Comparison of ENCODE assay signal across 32 cellular contexts in genomic region chr7:24517166-24517565, GRCh38. TPM values are rescaled to one million over a fixed set of nuclear protein-coding genes. Genes with fewer than 3 reads are reported as not detected.
DNase-seq lines count a peak whose midpoint lies in the region; ATAC-seq, FAIRE-seq and TF ChIP-seq lines count a peak whose summit lies in the region.
"Had no signal": no experiment of that assay in that cellular context is flagged by ENCODE, and none has a peak within 500 bp of the region (broad histone marks: within the 10 kb centered on the region; RNA-seq: fewer than 3 reads in every experiment).

No MANE protein-coding gene starts in this region.

- FAIRE-seq in HepG2 (lab: Jason Lieb, UNC), result no peak
- no peak for FAIRE-seq in A549 (lab: Jason Lieb, UNC)
- FAIRE-seq: A204.1, D721Med had no signal

- H4K5ac ChIP-seq in IMR-90 (ENCODE audit: low read depth, low read length), result no peak overlapping the region

- in situ Hi-C loops in HepG2 (cut with HindIII; ENCODE audit: extremely low pct_ligation_motif_present, low pct_unique_long_range_greater_than_20kb), result no loop called here
- in situ Hi-C loops in IMR-90 (cut with MboI; ENCODE audit: low sequenced_read_pairs), result no loop called here

- H2BK5ac ChIP-seq in IMR-90 (ENCODE audit: low read depth, low read length, poor library complexity, severe bottlenecking), result no peak overlapping the region

- no peak overlapping the region for H3K27ac ChIP-seq in HepG2 (ENCODE audit: extremely low read length, insufficient read depth, low read length)
- H3K27ac ChIP-seq in right lobe of liver, result no peak overlapping the region
- H3K27ac ChIP-seq in A549, result no peak overlapping the region
- no peak overlapping the region for H3K27ac ChIP-seq in IMR-90 (ENCODE audit: insufficient read depth, low read length)
- no peak overlapping the region for H3K27ac ChIP-seq in SK-N-SH (ENCODE audit: low read depth in 2 of 2, low read length in 1 of 2)
- H3K27ac ChIP-seq: 22Rv1; BLaER1; BLaER1 treated with 17β-estradiol and CSF1 and Interleukin-3, amounts not matched to agents 10 nM and 100 nM; C4-2B had no signal

- H3K4me2 ChIP-seq in HepG2 (ENCODE audit: low read depth, low read length), result no peak overlapping the region
- no peak overlapping the region for H3K4me2 ChIP-seq in A549
- H3K4me2 ChIP-seq in IMR-90 (ENCODE audit: low read depth, low read length), result no peak overlapping the region
- H3K4me2 ChIP-seq in SK-N-SH, result no peak overlapping the region
- H3K4me2 ChIP-seq: BLaER1; BLaER1 treated with 17β-estradiol and CSF1 and Interleukin-3, amounts not matched to agents 10 nM and 100 nM had no signal

- H2AK5ac ChIP-seq in IMR-90 (ENCODE audit: low read depth, low read length), result no peak overlapping the region

- H3F3A ChIP-seq in SK-N-SH (replicated peaks; ENCODE audit: insufficient read depth), result no peaks in the 10 kb centered on the region

- no peak overlapping the region for H2AK9ac ChIP-seq in IMR-90 (replicated peaks; ENCODE audit: low read depth, low read length, poor library complexity)

- intact Hi-C loops in HepG2 (cut with micrococcal nuclease; ENCODE audit: unreplicated experiment) (no loop called here), right lobe of liver (cut with DNase I) (no loop called here), IMR-90 (cut with micrococcal nuclease) (no loop called here)

- DNase-seq in HepG2 (ENCODE audit: low spot score) (no peak), right lobe of liver (no peak), A549 (ENCODE audit: low read depth in 1 of 2, low spot score in 1 of 2) (no peak), IMR-90 (no peak), GOT3 (lab: John Stamatoyannopoulos, UW) (no peak), SK-N-SH (no peak)
- DNase-seq: 8988T; ACHN; AML-193; BE2C; C1 segment of cervical spinal cord; Caco-2; Calu3; CD4-positive, alpha-beta memory T cell; CD4-positive, alpha-beta T cell; CD4-positive, CD25-positive, alpha-beta regulatory T cell; CD8-positive, alpha-beta memory T cell; CD8-positive, alpha-beta T cell; COR-L47; DMS 273 treated with DMSO at 0.1 percent for 48 hours; DMS153; DMS53; DMS79; DMS79 treated with DMSO at 0.1 percent for 48 hours; DND-41; EL had no signal

- TF ChIP-seq POLR2A in HepG2 (IDR thresholded peaks at IDR 0.05; ENCODE audit: insufficient read depth in 1 of 2, low read depth in 2 of 2, low read length in 2 of 2), result no peak
- TF ChIP-seq POLR2A in right lobe of liver (IDR thresholded peaks at IDR 0.05), result no peak
- TF ChIP-seq POLR2A in A549 (IDR thresholded peaks at IDR 0.05; ENCODE audit: low read length), result no peak
- TF ChIP-seq POLR2A in IMR-90 (IDR thresholded peaks at IDR 0.05; ENCODE audit: low read depth, low read length), result no peak

- H2BK20ac ChIP-seq in IMR-90 (ENCODE audit: low read depth, low read length), result no peak overlapping the region

- no peak overlapping the region for H3K4me3 ChIP-seq in HepG2 (replicated peaks in 1 of 3; ENCODE audit: insufficient read depth in 1 of 3, low read depth in 2 of 3, low read length in 3 of 3)
- H3K4me3 ChIP-seq in right lobe of liver, result no peak overlapping the region
- H3K4me3 ChIP-seq in A549, result no peak overlapping the region
- H3K4me3 ChIP-seq in IMR-90 (ENCODE audit: insufficient read depth, low read depth, low read length), result no peak overlapping the region
- no peak overlapping the region for H3K4me3 ChIP-seq in SK-N-SH (ENCODE audit: low read depth in 2 of 2, low read length in 1 of 2)
- H3K4me3 ChIP-seq: BLaER1; BLaER1 treated with 17β-estradiol and CSF1 and Interleukin-3, amounts not matched to agents 10 nM and 100 nM had no signal

- TF ChIP-seq CTCF in HepG2 (CRISPR knock-in tag; IDR thresholded peaks at IDR 0.05), result no peak
- no peak for TF ChIP-seq CTCF in right lobe of liver (IDR thresholded peaks at IDR 0.05)
- TF ChIP-seq CTCF in A549 (IDR thresholded peaks at IDR 0.05), result no peak
- no peak for TF ChIP-seq CTCF in IMR-90 (conservative IDR thresholded peaks at IDR 0.05; ENCODE audit: low read depth, low read length)
- TF ChIP-seq CTCF in SK-N-SH (IDR thresholded peaks at IDR 0.05), result no peak

- H4K91ac ChIP-seq in IMR-90 (ENCODE audit: insufficient read depth, low read depth, low read length), result no peak overlapping the region

- no peak overlapping the region for H3K4ac ChIP-seq in IMR-90 (ENCODE audit: low read depth, low read length)

- no peak overlapping the region for H3K23ac ChIP-seq in IMR-90 (ENCODE audit: low read depth, low read length)

- no peak overlapping the region for H3K14ac ChIP-seq in IMR-90 (replicated peaks; ENCODE audit: low read depth, low read length)

- no peak overlapping the region for H3K18ac ChIP-seq in IMR-90 (ENCODE audit: low read depth, low read length)

- H4K20me1 ChIP-seq in HepG2 (ENCODE audit: insufficient read depth, low read length) (no peaks in the 10 kb centered on the region), IMR-90 (ENCODE audit: insufficient read depth, low read length) (no peaks in the 10 kb centered on the region), SK-N-SH (ENCODE audit: insufficient read depth) (no peaks in the 10 kb centered on the region)
- H4K20me1 ChIP-seq: BLaER1; BLaER1 treated with 17β-estradiol and CSF1 and Interleukin-3, amounts not matched to agents 10 nM and 100 nM had no signal

- no peaks in the 10 kb centered on the region for H3K9me3 ChIP-seq in HepG2 (ENCODE audit: low read length)
- no peaks in the 10 kb centered on the region for H3K9me3 ChIP-seq in right lobe of liver
- H3K9me3 ChIP-seq in A549, result no peaks in the 10 kb centered on the region
- no peaks in the 10 kb centered on the region for H3K9me3 ChIP-seq in IMR-90 (ENCODE audit: control insufficient read depth, insufficient read depth, low read length)
- H3K9me3 ChIP-seq in SK-N-SH, result no peaks in the 10 kb centered on the region
- H3K9me3 ChIP-seq: BE2C, Caco-2 had no signal

- no peak overlapping the region for H2AFZ ChIP-seq in HepG2 (ENCODE audit: low read length)
- no peak overlapping the region for H2AFZ ChIP-seq in IMR-90 (replicated peaks; ENCODE audit: low read length, poor library complexity)
- H2AFZ ChIP-seq in SK-N-SH (ENCODE audit: low read depth), result no peak overlapping the region

- dilution Hi-C loops in IMR-90 (cut with HindIII; ENCODE audit: low sequenced_read_pairs, unreplicated experiment), result no loop called here

- H3K79me1 ChIP-seq in IMR-90 (ENCODE audit: low read depth in 1 of 2, low read length in 2 of 2), result no peaks in the 10 kb centered on the region

- POLR2A ChIA-PET in HepG2 (lab: Yijun Ruan, JAX), result no interaction called here
- POLR2A ChIA-PET in A549 (lab: Yijun Ruan, JAX), result no interaction called here
- POLR2A ChIA-PET in IMR-90 (lab: Charles Lee; ENCODE audit: unreplicated experiment), result no interaction called here
- POLR2A ChIA-PET in SK-N-SH (lab: Yijun Ruan, JAX), result no interaction called here

- BruUV-seq in HepG2 (replicated peaks; lab: Mats Ljungman, UMichigan), result no TSS peak
- BruUV-seq in IMR-90 (replicated peaks; lab: Mats Ljungman, UMichigan), result no TSS peak

- no peak for TF ChIP-seq RAD21 in HepG2 (CRISPR knock-in tag; IDR thresholded peaks at IDR 0.05)
- TF ChIP-seq RAD21 in A549 (conservative IDR thresholded peaks at IDR 0.05 in 1 of 2, IDR thresholded peaks at IDR 0.05 in 1 of 2), result no peak
- no peak for TF ChIP-seq RAD21 in IMR-90 (IDR thresholded peaks at IDR 0.05; ENCODE audit: low read length)
- TF ChIP-seq RAD21 in SK-N-SH (IDR thresholded peaks at IDR 0.05; ENCODE audit: low read length), result no peak

- no peaks in the 10 kb centered on the region for H3K4me1 ChIP-seq in HepG2 (ENCODE audit: insufficient read depth, low read length)
- H3K4me1 ChIP-seq in right lobe of liver, result no peaks in the 10 kb centered on the region
- no peaks in the 10 kb centered on the region for H3K4me1 ChIP-seq in A549
- H3K4me1 ChIP-seq in IMR-90 (ENCODE audit: control insufficient read depth, insufficient read depth, low read length), result no peaks in the 10 kb centered on the region
- H3K4me1 ChIP-seq in SK-N-SH (ENCODE audit: control insufficient read depth in 1 of 2, insufficient read depth in 2 of 2, low read depth in 1 of 2, low read length in 1 of 2), result no peaks in the 10 kb centered on the region
- H3K4me1 ChIP-seq: BE2C, BLaER1, Caco-2 had no signal

- H3K36me3 ChIP-seq in HepG2 (replicated peaks in 1 of 2; ENCODE audit: control insufficient read depth in 1 of 2, insufficient read depth in 2 of 2, low read length in 2 of 2), result no peaks in the 10 kb centered on the region
- H3K36me3 ChIP-seq in right lobe of liver, result no peaks in the 10 kb centered on the region
- no peaks in the 10 kb centered on the region for H3K36me3 ChIP-seq in IMR-90 (ENCODE audit: control insufficient read depth, insufficient read depth, low read length)
- no peaks in the 10 kb centered on the region for H3K36me3 ChIP-seq in SK-N-SH (replicated peaks in 1 of 2; ENCODE audit: control insufficient read depth in 1 of 2, insufficient read depth in 2 of 2, low read length in 1 of 2)
- H3K36me3 ChIP-seq: BE2C; BLaER1; BLaER1 treated with 17β-estradiol and CSF1 and Interleukin-3, amounts not matched to agents 10 nM and 100 nM had no signal

- ATAC-seq in HepG2, result no peak
- ATAC-seq in right lobe of liver, result no peak
- ATAC-seq in A549, result no peak
- ATAC-seq in IMR-90 (ENCODE audit: low read depth), result no peak
- ATAC-seq: CD8-positive, alpha-beta T cell had no signal

- no peaks in the 10 kb centered on the region for H3K27me3 ChIP-seq in HepG2 (ENCODE audit: control insufficient read depth in 1 of 2, insufficient read depth in 2 of 2, low read length in 2 of 2)
- H3K27me3 ChIP-seq in right lobe of liver, result no peaks in the 10 kb centered on the region
- H3K27me3 ChIP-seq in IMR-90 (ENCODE audit: control insufficient read depth, insufficient read depth, low read length), result no peaks in the 10 kb centered on the region; the same call in 1 of the 2 replicates
- H3K27me3 ChIP-seq in SK-N-SH (ENCODE audit: insufficient read depth), result no peaks in the 10 kb centered on the region; the same call in 1 of the 2 replicates
- H3K27me3 ChIP-seq: BLaER1; BLaER1 treated with 17β-estradiol and CSF1 and Interleukin-3, amounts not matched to agents 10 nM and 100 nM had no signal

- no peak overlapping the region for H3K9ac ChIP-seq in HepG2 (ENCODE audit: insufficient read depth, low read depth, low read length)
- no peak overlapping the region for H3K9ac ChIP-seq in IMR-90 (ENCODE audit: low read depth, low read length)
- H3K9ac ChIP-seq in SK-N-SH, result no peak overlapping the region
- H3K9ac ChIP-seq: BLaER1; BLaER1 treated with 17β-estradiol and CSF1 and Interleukin-3, amounts not matched to agents 10 nM and 100 nM had no signal

- H3K79me2 ChIP-seq in HepG2 (ENCODE audit: insufficient read depth, low read length), result no peaks in the 10 kb centered on the region
- H3K79me2 ChIP-seq in SK-N-SH (ENCODE audit: insufficient read depth), result no peaks in the 10 kb centered on the region

- CTCF ChIA-PET in HepG2 (lab: Yijun Ruan, JAX; ENCODE audit: low intra/inter-chr PET ratio, low total read pairs), result no interaction called here
- CTCF ChIA-PET in A549 (lab: Yijun Ruan, JAX), result interaction anchor here (1.2 kb wide), 1 partner anchor 18 kb away, joined by 3 read pairs; no protein-coding TSS in a partner anchor
- CTCF ChIA-PET in IMR-90 (lab: Yijun Ruan, JAX), result no interaction called here
- CTCF ChIA-PET in SK-N-SH (lab: Yijun Ruan, JAX), result interaction anchor here (0.5 kb wide), 1 partner anchor 17 kb away, joined by 3 read pairs; no protein-coding TSS in a partner anchor

- TF ChIP-seq EP300 in HepG2 (IDR thresholded peaks at IDR 0.05; ENCODE audit: low read depth in 2 of 2, low read length in 2 of 2) (no peak), HepG2 (CRISPR knock-in tag; IDR thresholded peaks at IDR 0.05; ENCODE audit: borderline replicate concordance) (no peak), A549 (IDR thresholded peaks at IDR 0.05) (no peak), SK-N-SH (IDR thresholded peaks at IDR 0.05; ENCODE audit: borderline replicate concordance in 1 of 2, low read depth in 1 of 2, low read length in 1 of 2) (no peak)

- H3K9me1 ChIP-seq in IMR-90 (ENCODE audit: insufficient read depth, low read length), result no peaks in the 10 kb centered on the region

- H3K56ac ChIP-seq in IMR-90 (ENCODE audit: extremely low read depth, insufficient read depth, low read length), result no peak overlapping the region

- no peak overlapping the region for H4K8ac ChIP-seq in IMR-90 (ENCODE audit: low read depth in 2 of 2, low read length in 2 of 2)

- WGBS in HepG2 (ENCODE audit: low lambda C conversion rate), result 4% methylated on average over 1 of the region's 1 CpG
- WGBS in right lobe of liver (ENCODE audit: insufficient coverage, low coverage, low lambda C conversion rate, missing lambda C conversion rate), result 84% methylated on average over 1 of the region's 1 CpG
- WGBS in A549 (ENCODE audit: missing lambda C conversion rate), result 2% methylated on average over 1 of the region's 1 CpG
- no CpG with 5 or more reads among the region's 1 CpG for WGBS in IMR-90 (ENCODE audit: extremely low coverage in 2 of 2, insufficient read length in 1 of 2), 2 experiments
- 10% methylated on average over 1 of the region's 1 CpG for WGBS in SK-N-SH (ENCODE audit: low lambda C conversion rate)

- H3K9me2 ChIP-seq in SK-N-SH, result no peaks in the 10 kb centered on the region

- no peak overlapping the region for H2BK120ac ChIP-seq in IMR-90 (ENCODE audit: low read depth, low read length)

- no peak overlapping the region for H2BK15ac ChIP-seq in IMR-90 (ENCODE audit: low read depth, low read length)

RNA-seq across cellular contexts. Expression of gene PALS2, which starts 56.1 kb away (rescaled TPM):
- total RNA-seq in HepG2 (2016; rRNA removed; fragmentation: Illumina TruSeq; extraction: Trizol), result 14.4 and 21.9 TPM in 2 replicates
- 254 and 408 TPM in 2 replicates for total RNA-seq in HepG2 (2016; cell fraction: cytosol; rRNA removed; fragmentation: Illumina TruSeq; extraction: Trizol; ENCODE audit: low read depth)
- 14.7 and 21.6 TPM in 2 replicates for total RNA-seq in HepG2 (2016; cell fraction: insoluble cytoplasmic fraction; rRNA removed; fragmentation: Illumina TruSeq; extraction: Trizol)
- total RNA-seq in HepG2 (2016; cell fraction: membrane; rRNA removed; fragmentation: Illumina TruSeq; extraction: Trizol), result 101 and 161 TPM in 2 replicates
- 10.5 and 11.6 TPM in 2 replicates for total RNA-seq in HepG2 (2016; cell fraction: nucleus; rRNA removed; fragmentation: Illumina TruSeq; extraction: Trizol)
- polyA plus RNA-seq in HepG2 (2011; rRNA removed), result 2.0 and 3.1 TPM in 2 replicates
- 1.0 and 1.7 TPM in 2 replicates for polyA plus RNA-seq in HepG2 (2011; cell fraction: cytosol; rRNA removed)
- 0.88 and 2.2 TPM in 2 replicates for polyA plus RNA-seq in HepG2 (2011; cell fraction: nucleus; rRNA removed)
- 5.1 and 8.6 TPM in 2 replicates for polyA plus RNA-seq in HepG2 (2012)
- 2.7 and 2.9 TPM in 2 replicates for polyA plus RNA-seq in HepG2 (2016; cell fraction: cytosol; fragmentation: Illumina TruSeq; extraction: Trizol; ENCODE audit: low read depth)
- 14.0 and 14.9 TPM in 2 replicates for polyA plus RNA-seq in HepG2 (2016; cell fraction: insoluble cytoplasmic fraction; fragmentation: Illumina TruSeq; extraction: Trizol; ENCODE audit: low read depth)
- 5.3 and 6.1 TPM in 2 replicates for polyA plus RNA-seq in HepG2 (2016; cell fraction: membrane; fragmentation: Illumina TruSeq; extraction: Trizol; ENCODE audit: low read depth)
- polyA plus RNA-seq in HepG2 (2016; cell fraction: nucleus; fragmentation: Illumina TruSeq; extraction: Trizol; ENCODE audit: insufficient read depth, low read depth), result 8.9 and 9.2 TPM in 2 replicates
- polyA minus RNA-seq in HepG2 (2011; rRNA and poly(A)+ RNA removed; ENCODE audit: low replicate concordance), result 2.7 and 9.0 TPM in 2 replicates
- polyA minus RNA-seq in HepG2 (2011; cell fraction: cytosol; rRNA and poly(A)+ RNA removed), result 12.9 and 13.1 TPM in 2 replicates
- polyA minus RNA-seq in HepG2 (2011; cell fraction: nucleus; rRNA and poly(A)+ RNA removed), result 11.3 and 12.9 TPM in 2 replicates
- 10 to 100 TPM in 5 of 6 experiments, 1 to 10 TPM in 1; 7.4 to 19.5 (median 16.1) TPM for total RNA-seq in right lobe of liver
- 12.5 and 17.8 TPM in 2 replicates for polyA plus RNA-seq in A549 (2011; rRNA removed)
- polyA plus RNA-seq in A549 (2012; cell fraction: cytosol; rRNA removed), result 7.9 and 9.8 TPM in 2 replicates
- 2.3 and 2.9 TPM in 2 replicates for polyA plus RNA-seq in A549 (2012; cell fraction: nucleus; rRNA removed)
- polyA plus RNA-seq in A549 (2017; fragmentation: RNase III; extraction: RNeasy Plus Mini Kit Qiagen cat#74134 plus additional on column Dnase treatment), result 16.2 to 19.8 TPM (median 16.4 TPM) in 3 replicates
- 10.8 and 11.3 TPM in 2 replicates for polyA minus RNA-seq in A549 (2011; rRNA and poly(A)+ RNA removed)
- total RNA-seq in IMR-90 (2012; rRNA removed), result 15.4 and 29.7 TPM in 2 replicates
- 7.4 and 8.8 TPM in 2 replicates for polyA plus RNA-seq in IMR-90 (2012; rRNA removed)
- 1.2 and 2.2 TPM in 2 replicates for polyA plus RNA-seq in IMR-90 (2012; cell fraction: cytosol; rRNA removed)
- 0.75 and 5.3 TPM in 2 replicates for polyA plus RNA-seq in IMR-90 (2012; cell fraction: nucleus; rRNA removed; ENCODE audit: low replicate concordance)
- polyA plus RNA-seq in SK-N-SH (2012; rRNA removed), result 6.1 and 6.9 TPM in 2 replicates
- polyA plus RNA-seq in SK-N-SH (2012; cell fraction: cytosol; rRNA removed), result 10.0 and 14.8 TPM in 2 replicates
- polyA plus RNA-seq in SK-N-SH (2012; cell fraction: nucleus; rRNA removed), result 3.6 and 6.9 TPM in 2 replicates

Comparison
In these comparisons a context has a peak if more than half of its experiments do, and no peak if none do; other contexts are left out.
1. CTCF ChIA-PET loops: an anchor here in A549 (1.2 kb wide) and SK-N-SH (0.5 kb wide); none called in HepG2 and IMR-90.
2. Of the 38 proteins assayed by ChIP-seq in both HepG2 and A549: peak only in HepG2: none; only in A549: none; in both: MAFK; in neither: 37.